8 cellular contexts compared by ENCODE assay signal in the genomic region with DNA sequence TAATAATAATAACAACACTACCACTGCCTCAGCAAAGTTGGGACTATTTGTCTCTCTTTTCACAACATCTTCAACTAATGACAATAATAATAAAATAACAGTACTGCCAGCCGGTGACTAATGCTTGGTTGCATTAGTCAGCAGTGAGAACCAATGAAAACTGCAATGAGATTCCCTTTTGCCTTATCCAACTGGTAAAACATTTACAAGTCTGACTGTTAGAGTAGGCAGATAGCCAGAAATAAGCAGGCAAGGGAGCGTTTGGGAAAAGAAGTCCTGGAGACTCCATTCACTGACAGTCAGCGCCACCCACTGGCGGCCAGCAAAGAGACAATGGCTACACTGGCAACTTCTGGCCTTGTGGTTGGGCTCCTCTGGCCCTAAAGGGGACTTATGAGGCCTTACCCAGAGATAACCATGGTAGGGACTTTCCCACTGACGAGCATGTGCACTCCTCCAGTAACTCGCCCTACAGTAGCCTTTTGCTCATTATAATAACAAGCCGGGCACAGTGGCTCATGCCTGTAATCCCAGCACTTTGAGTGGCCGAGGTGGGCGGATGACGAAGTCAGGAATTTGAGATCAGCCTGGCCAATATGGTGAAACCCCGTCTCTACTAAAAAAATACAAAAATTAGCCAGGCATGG. TPM values are rescaled to one million over a fixed set of nuclear protein-coding genes. Genes with fewer than 3 reads are reported as not detected.
DNase-seq lines count a peak whose midpoint lies in the region; ATAC-seq and TF ChIP-seq lines count a peak whose summit lies in the region.

No MANE protein-coding gene starts in this region.

- ATAC-seq in HCT116 (peak; percentile 55), left cardiac atrium (peak; percentile 31 to 48), GM18861 (IDR thresholded peaks at IDR 0.05; ENCODE audit: unreplicated experiment) (no peak)

- BruUV-seq in HCT116 (replicated peaks; lab: Mats Ljungman, UMichigan), result no TSS peak

- POLR2A ChIA-PET in HCT116 (lab: Charles Lee), result interaction anchor here (0.8 kb wide), 1 partner anchor 160 kb away, joined by 5 read pairs; no protein-coding TSS in a partner anchor

- H3K4me3 ChIP-seq in HCT116 (replicated peaks in 1 of 2; ENCODE audit: low read depth in 1 of 2, low read length in 2 of 2) (no peak overlapping the region), adipocyte (ENCODE audit: low read length) (peak overlapping the region; percentile 39)

- H3K36me3 ChIP-seq in HCT116 (ENCODE audit: control insufficient read depth in 1 of 2, insufficient read depth in 2 of 2, low read length in 2 of 2), result peaks cover 0 to 4% of the 10 kb centered on the region in 2 experiments; a peak in 1 of 4 replicates
- H3K36me3 ChIP-seq in adipocyte (ENCODE audit: control insufficient read depth, insufficient read depth, low read length, severe bottlenecking), result no peaks in the 10 kb centered on the region

- peaks cover 13% of the 10 kb centered on the region for H3K79me2 ChIP-seq in HCT116 (ENCODE audit: insufficient read depth, low read length)

- H3K4me3 Mint-ChIP-seq in immature natural killer cell, result no peak overlapping the region

- RAD21 ChIA-PET in HCT116 (lab: Charles Lee; ENCODE audit: low non-redundant PET in 1 of 2, low total read pairs in 2 of 2, uncharacterized antibody in 2 of 2, unreplicated experiment in 2 of 2), result no interaction called here

- H3K27me3 Mint-ChIP-seq in immature natural killer cell (ENCODE audit: low read depth in 3 of 3), result peaks cover 2 to 7% (median 3%) of the 10 kb centered on the region in 3 donors

- H3K4me1 ChIP-seq in HCT116 (ENCODE audit: control insufficient read depth in 1 of 2, insufficient read depth in 2 of 2, low read length in 2 of 2) (peaks cover 11 to 39% of the 10 kb centered on the region in 2 experiments), adipocyte (ENCODE audit: control insufficient read depth, insufficient read depth, low read length) (peaks cover 29% of the 10 kb centered on the region)

- H3K9ac ChIP-seq in HCT116 (ENCODE audit: low read length) (no peak overlapping the region), adipocyte (ENCODE audit: low read length) (peak overlapping the region; percentile 48)

- no peaks in the 10 kb centered on the region for H3K27me3 ChIP-seq in HCT116 (ENCODE audit: insufficient read depth, low read length)
- H3K27me3 ChIP-seq in adipocyte (replicated peaks; ENCODE audit: control insufficient read depth, insufficient read depth, low read length), result no peaks in the 10 kb centered on the region

- peak overlapping the region; percentile 48 for H3K4me2 ChIP-seq in HCT116 (ENCODE audit: low read length)

- H3K4me1 Mint-ChIP-seq in immature natural killer cell, result peaks cover 19 to 24% of the 10 kb centered on the region in 2 donors

- intact Hi-C loops in HCT116 (cut with micrococcal nuclease), result loop anchor here (1.0 to 10.0 kb wide), 4 partner anchors 33 to 307 kb away; partner anchors contain the start of gene SDCBP2
- intact Hi-C loops in left cardiac atrium (cut with DNase I), result no loop called here

- peaks cover 6% of the 10 kb centered on the region; the same call in 1 of the 2 replicates for H4K20me1 ChIP-seq in HCT116 (ENCODE audit: insufficient read depth)

- no peak overlapping the region for H3K27ac ChIP-seq in HCT116 (ENCODE audit: low read depth, low read length)

- CTCF ChIA-PET in HCT116 (lab: Charles Lee), result interaction anchor here (0.7 to 1.7 kb wide), 2 partner anchors 34 kb away, joined by 3 to 8 read pairs; no protein-coding TSS in a partner anchor

- no peaks in the 10 kb centered on the region for H3K9me2 ChIP-seq in HCT116 (ENCODE audit: insufficient read depth)

- peak; percentile 87 for TF ChIP-seq RAD21 in HCT116 (IDR thresholded peaks at IDR 0.05; ENCODE audit: low read depth)

- no peak overlapping the region for H3K27ac Mint-ChIP-seq in immature natural killer cell

- H3K9me3 ChIP-seq in HCT116 (ENCODE audit: control insufficient read depth in 1 of 2, insufficient read depth in 1 of 2, low read depth in 1 of 2, low read length in 2 of 2), result no peaks in the 10 kb centered on the region
- no peaks in the 10 kb centered on the region for H3K9me3 ChIP-seq in adipocyte (ENCODE audit: control insufficient read depth, low read length)

- peak; percentile 86 to 89 (median 88) for TF ChIP-seq CTCF in HCT116 (IDR thresholded peaks at IDR 0.05 in 2 of 3, conservative IDR thresholded peaks at IDR 0.05 in 1 of 3; ENCODE audit: borderline replicate concordance in 1 of 3, insufficient read depth in 1 of 3, low read depth in 2 of 3, low read length in 2 of 3)

- peak overlapping the region; percentile 50 for H2AFZ ChIP-seq in HCT116 (ENCODE audit: low read depth, low read length, poor library complexity, severe bottlenecking)

- DNase-seq in DMS153 treated with DMSO at 0.1 percent for 48 hours (lab: John Stamatoyannopoulos, UW; ENCODE audit: unreplicated experiment) (peak; percentile 50), HCT116 (ENCODE audit: low read depth, low spot score) (peak; percentile 79), NCI-H2227 treated with DMSO at 0.1 percent for 48 hours (lab: John Stamatoyannopoulos, UW) (peak; percentile 73), adipocyte (ENCODE audit: low read depth) (peak; percentile 93), left cardiac atrium (peak; percentile 83), putamen (ENCODE audit: low spot score) (peak; percentile 34), immature natural killer cell (no peak)

- H3K36me3 Mint-ChIP-seq in immature natural killer cell, result no peaks in the 10 kb centered on the region

- no peaks in the 10 kb centered on the region for H3K9me3 Mint-ChIP-seq in immature natural killer cell

- TF ChIP-seq POLR2A in HCT116 (IDR thresholded peaks at IDR 0.05; ENCODE audit: borderline replicate concordance, extremely low read depth, insufficient read depth, insufficient read length), result no peak

TF ChIP-seq in HCT116, 20 proteins besides CTCF, POLR2A, EP300 and RAD21:
- TF ChIP-seq ZBTB33 (IDR thresholded peaks at IDR 0.05; ENCODE audit: extremely low read depth, insufficient replicate concordance, low read length), result no peak
- TF ChIP-seq CBX3 (IDR thresholded peaks at IDR 0.05; ENCODE audit: low read depth), result peak; percentile 26; the same call in 1 of the 2 replicates
- TF ChIP-seq FOSL1 (IDR thresholded peaks at IDR 0.05; ENCODE audit: low read depth), result 0 out of 2 replicates have a peak, but pooled peaks have one; percentile 36

RNA-seq across cellular contexts. Expression of gene NSFL1C, which starts 3.4 kb away (rescaled TPM):
- total RNA-seq in HCT116 (2021; ENCODE audit: unreplicated experiment) (93.4 TPM), left cardiac atrium (10 to 100 TPM; 48.8 to 62.7 TPM)
- polyA plus RNA-seq in HCT116 (2012), result 63.5 and 78.6 TPM in 2 replicates
- polyA plus RNA-seq in immature natural killer cell, result 10 to 100 TPM; 75.1 to 97.5 (median 78.2) TPM

RNA-seq across cellular contexts. Expression of gene SIRPB2, which starts 21.2 kb away (rescaled TPM):
- total RNA-seq in HCT116 (2021; ENCODE audit: unreplicated experiment) (not detected), left cardiac atrium (10 to 100 TPM in 1 of 2 donors, 1 to 10 TPM in 1; 5.4 to 10.3 TPM)
- not detected in 2 replicates for polyA plus RNA-seq in HCT116 (2012)
- polyA plus RNA-seq in immature natural killer cell, result under 1 TPM; 0.60 to 0.95 (median 0.63) TPM

Comparison
In these comparisons a context has a peak if more than half of its experiments do, and no peak if none do; other contexts are left out.
1. DNase-seq: peak in DMS153 treated with DMSO at 0.1 percent for 48 hours (single experiment), HCT116 (single experiment), NCI-H2227 treated with DMSO at 0.1 percent for 48 hours (single experiment), adipocyte (single experiment), left cardiac atrium (single experiment) and putamen (single experiment); none in immature natural killer cell (0 of 3).